8 cellular contexts compared by ENCODE assay signal in the genomic region with DNA sequence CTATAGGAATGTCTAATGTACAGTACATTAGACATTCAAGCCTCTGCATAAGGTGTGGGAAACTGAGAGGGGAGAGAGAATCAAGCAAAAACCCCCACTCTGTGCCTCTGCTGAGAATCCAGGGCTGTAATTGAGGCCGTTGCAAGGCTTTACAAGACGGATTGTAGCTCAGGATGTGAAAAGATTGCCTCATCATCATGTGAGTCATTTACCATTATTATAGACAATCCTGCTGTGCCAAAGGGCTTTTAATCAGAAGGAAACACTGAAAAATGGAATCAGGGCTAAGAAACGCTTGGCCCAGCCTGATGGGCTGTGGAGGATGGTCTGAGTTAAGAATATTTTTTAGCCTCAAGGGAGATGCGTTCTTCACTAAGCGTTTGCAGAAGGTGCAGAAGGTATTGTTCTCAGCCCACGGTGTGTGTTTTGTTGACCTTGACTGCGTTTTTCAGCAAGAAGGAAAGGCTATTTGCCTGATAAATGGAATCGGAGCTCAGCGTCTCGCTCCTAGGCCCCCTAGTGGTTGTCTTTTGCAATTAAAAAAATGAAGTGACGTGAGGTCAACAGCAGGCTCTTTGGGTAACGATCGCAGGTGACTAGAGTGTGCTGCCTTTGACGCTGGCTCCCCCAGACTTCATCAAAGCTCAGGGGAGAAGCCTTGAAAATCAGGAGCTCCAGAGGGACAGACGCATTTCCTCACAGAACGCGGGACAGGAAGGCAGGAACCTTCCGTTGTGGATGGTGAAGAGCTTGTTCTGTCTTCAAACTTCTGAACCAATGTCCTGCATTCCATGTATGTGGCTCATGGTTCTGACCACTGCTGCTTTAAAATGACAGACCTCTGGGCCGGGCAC. TPM values are rescaled to one million over a fixed set of nuclear protein-coding genes. Genes with fewer than 3 reads are reported as not detected.
DNase-seq lines count a peak whose midpoint lies in the region; ATAC-seq and TF ChIP-seq lines count a peak whose summit lies in the region.

No MANE protein-coding gene starts in this region.

- TF ChIP-seq CTCF in progenitor cell of endocrine pancreas (IDR thresholded peaks at IDR 0.05; ENCODE audit: unreplicated experiment): peak; percentile 91

- no peak for TF ChIP-seq POLR2A in erythroblast (IDR thresholded peaks at IDR 0.05; ENCODE audit: low read length)

- H3K27me3 Mint-ChIP-seq in progenitor cell of endocrine pancreas: no peaks in the 10 kb centered on the region

- peak overlapping the region; percentile 90 for H3K27ac Mint-ChIP-seq in progenitor cell of endocrine pancreas

- peaks cover 31% of the 10 kb centered on the region for H3K4me1 Mint-ChIP-seq in progenitor cell of endocrine pancreas (ENCODE audit: low read depth)

- no peaks in the 10 kb centered on the region for H3K9me3 Mint-ChIP-seq in progenitor cell of endocrine pancreas (ENCODE audit: low read depth)

- ATAC-seq in GM21447 (IDR thresholded peaks at IDR 0.05; ENCODE audit: unreplicated experiment): peak; percentile 48

- no peaks in the 10 kb centered on the region for H3K36me3 Mint-ChIP-seq in progenitor cell of endocrine pancreas (ENCODE audit: insufficient read depth)

- H3K4me3 Mint-ChIP-seq in progenitor cell of endocrine pancreas (ENCODE audit: low read depth): peak overlapping the region; percentile 25

- DNase-seq in CD1c-positive myeloid dendritic cell (ENCODE audit: extremely low spot score) (peak; percentile 80), LoVo (ENCODE audit: low spot score) (peak; percentile 79), glomerular visceral epithelial cell (ENCODE audit: extremely low spot score) (peak; percentile 85), progenitor cell of endocrine pancreas (ENCODE audit: low spot score, unreplicated experiment) (peak; percentile 57), OCI-M1 (lab: John Stamatoyannopoulos, UW) (no peak), erythroblast (lab: John Stamatoyannopoulos, UW) (no peak)
- DNase-seq in activated effector memory CD4-positive, alpha-beta T cell treated with anti-CD3 and anti-CD28 coated beads, Interleukin-2, amount 50 U/mL, for 16 hours: peak; percentile 83

RNA-seq across cellular contexts. Expression of gene CHRNA9, which starts 18.1 kb away (rescaled TPM):
- 0.22 and 0.43 TPM in 2 replicates for total RNA-seq in progenitor cell of endocrine pancreas

Comparison
In these comparisons a context has a peak if more than half of its experiments do, and no peak if none do; other contexts are left out.
1. DNase-seq: peak in CD1c-positive myeloid dendritic cell (single experiment), LoVo (single experiment), activated effector memory CD4-positive, alpha-beta T cell treated with anti-CD3 and anti-CD28 coated beads, Interleukin-2, amount 50 U/mL, for 16 hours (single experiment), glomerular visceral epithelial cell (single experiment) and progenitor cell of endocrine pancreas (single experiment); none in OCI-M1 (single experiment) and erythroblast (0 of 2).